ENCODE assay signal across 10 cellular contexts in genomic region chr5:141245250-141245717, GRCh38. TPM values are rescaled to one million over a fixed set of nuclear protein-coding genes. Genes with fewer than 3 reads are reported as not detected.
DNase-seq lines count a peak whose midpoint lies in the region; ATAC-seq, FAIRE-seq and TF ChIP-seq lines count a peak whose summit lies in the region.
"Had no signal": no experiment of that assay in that cellular context is flagged by ENCODE, and none has a peak within 500 bp of the region (broad histone marks: within the 10 kb centered on the region; RNA-seq: fewer than 3 reads in every experiment).

TSS of gene PCDHB15 (plus strand) at chr5:141245395. CDS start at chr5:141245579, 184 bp downstream.

- TF ChIP-seq RAD21 in GM12878 (IDR thresholded peaks at IDR 0.05; ENCODE audit: insufficient read depth, low read depth, low read length), result peak; percentile 35; the same call in 1 of the 2 replicates

- H3K4me1 ChIP-seq in GM12878 (ENCODE audit: control insufficient read depth, insufficient read depth, low read length) (no peaks in the 10 kb centered on the region), upper lobe of left lung (no peaks in the 10 kb centered on the region), Karpas-422 (ENCODE audit: low read length) (no peaks in the 10 kb centered on the region)

- 23% methylated on average over 16 of the region's 16 CpGs for WGBS in GM12878 (ENCODE audit: insufficient coverage, insufficient replicate concordance, low lambda C conversion rate, missing lambda C conversion rate)
- WGBS in upper lobe of left lung, 2 donors, result 9 to 16% methylated on average over 16 of the region's 16 CpGs

- H3K4me2 ChIP-seq in GM12878 (ENCODE audit: control insufficient read depth, insufficient read depth), result no peak within 1 kb of the TSS
- H3K4me2 ChIP-seq in Karpas-422 (ENCODE audit: low read depth, low read length, poor library complexity, severe bottlenecking), result no peak within 1 kb of the TSS
- H3K4me2 ChIP-seq: KMS-11 had no signal

- no peak within 1 kb of the TSS for H2AFZ ChIP-seq in GM12878 (ENCODE audit: control insufficient read depth, low read depth, low read length)
- H2AFZ ChIP-seq in Karpas-422 (ENCODE audit: low read length), result no peak within 1 kb of the TSS

- intact Hi-C loops in Right ventricle myocardium superior (cut with DNase I) (loop anchor here (5.0 kb wide), 1 partner anchor 317 kb away; no protein-coding TSS in a partner anchor), cardiac septum (cut with DNase I) (loop anchor here (2.0 to 10.0 kb wide), 2 partner anchors 70 to 316 kb away; no protein-coding TSS in a partner anchor), GM12878 (cut with micrococcal nuclease; ENCODE audit: unreplicated experiment) (no loop called here)

- H3K36me3 ChIP-seq in GM12878 (ENCODE audit: control insufficient read depth in 2 of 2, insufficient read depth in 2 of 2, low read length in 1 of 2), result no peaks in the 10 kb centered on the region
- no peaks in the 10 kb centered on the region for H3K36me3 ChIP-seq in upper lobe of left lung
- H3K36me3 ChIP-seq in Karpas-422 (ENCODE audit: insufficient read depth, low read length), result no peaks in the 10 kb centered on the region

- H3K9me3 ChIP-seq in GM12878 (replicated peaks; ENCODE audit: control insufficient read depth, insufficient read depth, low read length) (peaks cover 1% of the 10 kb centered on the region; the same call in 1 of the 3 replicates), upper lobe of left lung (peaks cover 66 to 98% (median 91%) of the 10 kb centered on the region in 4 donors), Karpas-422 (ENCODE audit: low read length) (peaks cover 16% of the 10 kb centered on the region)

- TF ChIP-seq CTCF in GM12878 (IDR thresholded peaks at IDR 0.05 in 2 of 3, conservative IDR thresholded peaks at IDR 0.05 in 1 of 3; ENCODE audit: control insufficient read depth in 2 of 3, extremely low read depth in 1 of 3, insufficient read depth in 1 of 3, low read depth in 3 of 3, low read length in 3 of 3) (peak in 1 of 3 experiments; percentile 17; a peak in 1 of 6 replicates), upper lobe of left lung (IDR thresholded peaks at IDR 0.05) (peak in 1 of 6 experiments; percentile 6)

- no peak for DNase-seq in Right ventricle myocardium superior
- no peak for DNase-seq in cardiac septum (ENCODE audit: low spot score)
- no peak for DNase-seq in GM12878 (ENCODE audit: low read depth, low spot score)
- DNase-seq in left kidney (ENCODE audit: low read depth, low spot score), result peak; percentile 59
- no peak for DNase-seq in upper lobe of left lung
- no peak for DNase-seq in foreskin melanocyte
- DNase-seq in Karpas-422, result no peak

- POLR2A ChIA-PET in GM12878 (lab: Charles Lee), result no interaction called here

- no peak within 1 kb of the TSS for H3K9ac ChIP-seq in GM12878 (ENCODE audit: control insufficient read depth, insufficient read depth, low read length)
- no peak within 1 kb of the TSS for H3K9ac ChIP-seq in Karpas-422 (ENCODE audit: low read length)
- H3K9ac ChIP-seq: KMS-11 had no signal

- H3K9me2 ChIP-seq in Karpas-422 (replicated peaks; ENCODE audit: insufficient read depth, low read length), result no peaks in the 10 kb centered on the region

- SMC1A ChIA-PET in GM12878 (lab: Charles Lee; ENCODE audit: uncharacterized antibody, unreplicated experiment), result interaction anchor here (1.1 kb wide), 1 partner anchor 182 kb away, joined by 3 read pairs; no protein-coding TSS in a partner anchor

- TF ChIP-seq POLR2A in GM12878 (IDR thresholded peaks at IDR 0.05; ENCODE audit: low read depth, low read length) (no peak), upper lobe of left lung (IDR thresholded peaks at IDR 0.05) (no peak)

- H4K20me1 ChIP-seq in GM12878 (ENCODE audit: control insufficient read depth, insufficient read depth) (no peaks in the 10 kb centered on the region), Karpas-422 (ENCODE audit: insufficient read depth, low read depth, low read length) (no peaks in the 10 kb centered on the region)

- TF ChIP-seq EP300 in GM12878 (IDR thresholded peaks at IDR 0.05; ENCODE audit: borderline replicate concordance in 1 of 2, control insufficient read depth in 1 of 2, low read depth in 2 of 2, low read length in 2 of 2), result no peak
- TF ChIP-seq EP300 in upper lobe of left lung (IDR thresholded peaks at IDR 0.05), result no peak

- in situ Hi-C loops in GM12878 (cut with MboI), result no loop called here

- RAD21 ChIA-PET in GM12878 (lab: Charles Lee; ENCODE audit: unreplicated experiment), result interaction anchor here (1.5 kb wide), 1 partner anchor 319 kb away, joined by 5 read pairs; no protein-coding TSS in a partner anchor

- no TSS peak for BruUV-seq in GM12878 (replicated peaks; lab: Mats Ljungman, UMichigan)

- no peaks in the 10 kb centered on the region for H3K79me2 ChIP-seq in GM12878 (ENCODE audit: control insufficient read depth, insufficient read depth, low read length)
- no peaks in the 10 kb centered on the region for H3K79me2 ChIP-seq in Karpas-422 (ENCODE audit: low read length)

- H3K4me3 ChIP-seq in GM12878, result no peak within 1 kb of the TSS
- peak within 1 kb of the TSS in 3 of 4 donors; percentile 12 to 29 (median 17) for H3K4me3 ChIP-seq in upper lobe of left lung
- no peak within 1 kb of the TSS for H3K4me3 ChIP-seq in Karpas-422 (ENCODE audit: low read length)

- FAIRE-seq in GM12878 (lab: Jason Lieb, UNC), result no peak
- FAIRE-seq: G401.6 had no signal

- peak; percentile 62 for ATAC-seq in Right ventricle myocardium superior (ENCODE audit: poor library complexity)
- no peak for ATAC-seq in GM12878
- no peak for ATAC-seq in upper lobe of left lung (ENCODE audit: low FRiP score in 2 of 2)
- no peak for ATAC-seq in GM21717 (IDR thresholded peaks at IDR 0.05; ENCODE audit: unreplicated experiment)

- CTCF ChIA-PET in GM12878 (lab: Yijun Ruan, JAX), result interaction anchor here (0.6 to 1.3 kb wide), 6 partner anchors 13 to 321 kb away, joined by 3 to 5 read pairs (median 4); partner anchors contain the start of gene PCDHGA10

- no peak within 1 kb of the TSS for H3K27ac ChIP-seq in GM12878 (ENCODE audit: control insufficient read depth, insufficient read depth)
- H3K27ac ChIP-seq in upper lobe of left lung, result no peak within 1 kb of the TSS
- H3K27ac ChIP-seq in Karpas-422 (ENCODE audit: low read length), result no peak within 1 kb of the TSS
- H3K27ac ChIP-seq: KMS-11 had no signal

- H3K27me3 ChIP-seq in GM12878 (replicated peaks in 1 of 2; ENCODE audit: control insufficient read depth in 2 of 2, insufficient read depth in 2 of 2, low read length in 1 of 2) (no peaks in the 10 kb centered on the region), upper lobe of left lung (no peaks in the 10 kb centered on the region), Karpas-422 (ENCODE audit: low read length) (no peaks in the 10 kb centered on the region)

TF ChIP-seq in GM12878, 131 proteins besides CTCF, POLR2A, EP300 and RAD21 (continues in another document):
- TF ChIP-seq, protein P1, sequence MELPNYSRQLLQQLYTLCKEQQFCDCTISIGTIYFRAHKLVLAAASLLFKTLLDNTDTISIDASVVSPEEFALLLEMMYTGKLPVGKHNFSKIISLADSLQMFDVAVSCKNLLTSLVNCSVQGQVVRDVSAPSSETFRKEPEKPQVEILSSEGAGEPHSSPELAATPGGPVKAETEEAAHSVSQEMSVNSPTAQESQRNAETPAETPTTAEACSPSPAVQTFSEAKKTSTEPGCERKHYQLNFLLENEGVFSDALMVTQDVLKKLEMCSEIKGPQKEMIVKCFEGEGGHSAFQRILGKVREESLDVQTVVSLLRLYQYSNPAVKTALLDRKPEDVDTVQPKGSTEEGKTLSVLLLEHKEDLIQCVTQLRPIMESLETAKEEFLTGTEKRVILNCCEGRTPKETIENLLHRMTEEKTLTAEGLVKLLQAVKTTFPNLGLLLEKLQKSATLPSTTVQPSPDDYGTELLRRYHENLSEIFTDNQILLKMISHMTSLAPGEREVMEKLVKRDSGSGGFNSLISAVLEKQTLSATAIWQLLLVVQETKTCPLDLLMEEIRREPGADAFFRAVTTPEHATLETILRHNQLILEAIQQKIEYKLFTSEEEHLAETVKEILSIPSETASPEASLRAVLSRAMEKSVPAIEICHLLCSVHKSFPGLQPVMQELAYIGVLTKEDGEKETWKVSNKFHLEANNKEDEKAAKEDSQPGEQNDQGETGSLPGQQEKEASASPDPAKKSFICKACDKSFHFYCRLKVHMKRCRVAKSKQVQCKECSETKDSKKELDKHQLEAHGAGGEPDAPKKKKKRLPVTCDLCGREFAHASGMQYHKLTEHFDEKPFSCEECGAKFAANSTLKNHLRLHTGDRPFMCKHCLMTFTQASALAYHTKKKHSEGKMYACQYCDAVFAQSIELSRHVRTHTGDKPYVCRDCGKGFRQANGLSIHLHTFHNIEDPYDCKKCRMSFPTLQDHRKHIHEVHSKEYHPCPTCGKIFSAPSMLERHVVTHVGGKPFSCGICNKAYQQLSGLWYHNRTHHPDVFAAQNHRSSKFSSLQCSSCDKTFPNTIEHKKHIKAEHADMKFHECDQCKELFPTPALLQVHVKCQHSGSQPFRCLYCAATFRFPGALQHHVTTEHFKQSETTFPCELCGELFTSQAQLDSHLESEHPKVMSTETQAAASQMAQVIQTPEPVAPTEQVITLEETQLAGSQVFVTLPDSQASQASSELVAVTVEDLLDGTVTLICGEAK (IDR thresholded peaks at IDR 0.05; ENCODE audit: borderline replicate concordance), result no peak

RNA-seq across cellular contexts. Expression of gene PCDHB15, which starts in this region (rescaled TPM):
- total RNA-seq in Right ventricle myocardium superior, result 3.9 TPM
- total RNA-seq in cardiac septum, result 9.9 TPM
- 0.17 and 0.19 TPM in 2 replicates for total RNA-seq in GM12878 (2013; cell fraction: nucleolus; rRNA removed)
- total RNA-seq in GM12878 (2014; rRNA removed), result not detected in 2 replicates
- total RNA-seq in GM12878 (2014; rRNA removed; fragmentation: Illumina TruSeq; extraction: Trizol), result not detected in 2 replicates
- not detected in 2 replicates for total RNA-seq in GM12878 (2021)
- not detected for polyA plus RNA-seq in GM12878 (2011; ENCODE audit: low read depth)
- 0.10 TPM in 2 replicates for polyA plus RNA-seq in GM12878 (2011; rRNA removed)
- 0.06 and 0.07 TPM in 2 replicates for polyA plus RNA-seq in GM12878 (2011; cell fraction: cytosol; rRNA removed)
- polyA plus RNA-seq in GM12878 (2011; cell fraction: nucleus; rRNA removed), result 0.16 and 0.27 TPM in 2 replicates
- 0.03 TPM in 1 of 2 replicates, not detected in the other for polyA plus RNA-seq in GM12878 (2012)
- 0.01 TPM in 1 of 2 replicates, not detected in the other for polyA plus RNA-seq in GM12878 (2014; fragmentation: Illumina TruSeq; extraction: Trizol)
- polyA plus RNA-seq in GM12878 (2014; fragmentation: Nextera tagmentation; extraction: Ambion mirVana), result not detected
- polyA plus RNA-seq in GM12878 (2014; rRNA removed), result not detected in 2 replicates
- not detected for polyA plus RNA-seq in GM12878 (2016; fragmentation: Nextera tagmentation; extraction: Ambion mirVana)
- polyA minus RNA-seq in GM12878 (2011; rRNA and poly(A)+ RNA removed), result not detected in 2 replicates
- not detected in 2 replicates for polyA minus RNA-seq in GM12878 (2011; cell fraction: cytosol; rRNA and poly(A)+ RNA removed)
- 0.19 and 0.24 TPM in 2 replicates for polyA minus RNA-seq in GM12878 (2011; cell fraction: nucleus; rRNA and poly(A)+ RNA removed)
- total RNA-seq in upper lobe of left lung, result 1 to 10 TPM; 1.4 to 4.2 (median 2.6) TPM
- total RNA-seq in Karpas-422 (2014; rRNA removed; shearing (Covaris generic); ENCODE audit: low replicate concordance), result 0.25 TPM in 1 of 2 replicates, not detected in the other

Comparison
In these comparisons a context has a peak if more than half of its experiments do, and no peak if none do; other contexts are left out.
1. H3K4me3 ChIP-seq: peak in upper lobe of left lung (3 of 4); none in GM12878 (single experiment) and Karpas-422 (single experiment).